Comparison of ENCODE assay signal across 7 cellular contexts in genomic region chr12:3752741-3753486, GRCh38. TPM values are rescaled to one million over a fixed set of nuclear protein-coding genes. Genes with fewer than 3 reads are reported as not detected.
A peak's percentile ranks its signal among the peaks of the same experiment; 100 is the strongest.
DNase-seq lines count a peak whose midpoint lies in the region; ATAC-seq and TF ChIP-seq lines count a peak whose summit lies in the region.

Gene CRACR2A (minus strand): TSS chr12:3753109. CDS start chr12:3696999, 56,110 bp downstream.

- TF ChIP-seq CTCF in endodermal cell (conservative IDR thresholded peaks at IDR 0.05): peak; percentile 99

- H3K4me1 ChIP-seq in endodermal cell (ENCODE audit: control insufficient read depth, insufficient read depth, low read length): no peaks in the 10 kb centered on the region

- H3K36me3 ChIP-seq in endodermal cell (ENCODE audit: control insufficient read depth, insufficient read depth, low read length): no peaks in the 10 kb centered on the region

- H3K9me3 Mint-ChIP-seq in endodermal cell: no peaks in the 10 kb centered on the region
- no peaks in the 10 kb centered on the region for H3K9me3 Mint-ChIP-seq in stimulated activated memory B cell treated with anti-CD40 and anti-IgM and Interleukin-4, amounts not matched to agents 10 μg/mL and 1 μg/mL and 100 μg/mL, for 72 hours

- 24 to 30% methylated on average over 15 to 62 of the region's 62 CpGs for WGBS in endodermal cell (ENCODE audit: insufficient coverage in 1 of 2, insufficient read length in 1 of 2), 2 experiments

- H3K9me3 ChIP-seq in endodermal cell (ENCODE audit: control insufficient read depth, low read length): no peaks in the 10 kb centered on the region

- H3K4me3 Mint-ChIP-seq in endodermal cell: peak within 1 kb of the TSS; percentile 39
- peak within 1 kb of the TSS; percentile 84 for H3K4me3 Mint-ChIP-seq in stimulated activated memory B cell treated with anti-CD40 and anti-IgM and Interleukin-4, amounts not matched to agents 10 μg/mL and 1 μg/mL and 100 μg/mL, for 72 hours

- no peak within 1 kb of the TSS for H3K27ac Mint-ChIP-seq in endodermal cell
- peak within 1 kb of the TSS; percentile 95 for H3K27ac Mint-ChIP-seq in stimulated activated memory B cell treated with anti-CD40 and anti-IgM and Interleukin-4, amounts not matched to agents 10 μg/mL and 1 μg/mL and 100 μg/mL, for 72 hours

- H3K27ac ChIP-seq in endodermal cell (ENCODE audit: low read depth, low read length): no peak within 1 kb of the TSS

- no peaks in the 10 kb centered on the region for H3K36me3 Mint-ChIP-seq in endodermal cell (ENCODE audit: low read depth)
- H3K36me3 Mint-ChIP-seq in stimulated activated memory B cell treated with anti-CD40 and anti-IgM and Interleukin-4, amounts not matched to agents 10 μg/mL and 1 μg/mL and 100 μg/mL, for 72 hours: peaks cover 14% of the 10 kb centered on the region

- H3K27me3 ChIP-seq in endodermal cell (ENCODE audit: control insufficient read depth, insufficient read depth, low read length, poor library complexity, severe bottlenecking): peaks cover 31% of the 10 kb centered on the region

- no peak within 1 kb of the TSS for H3K4me3 ChIP-seq in endodermal cell (ENCODE audit: low read length)

- peak; percentile 54 for DNase-seq in NCI-H1694 (lab: John Stamatoyannopoulos, UW)
- peak; percentile 74 to 79 for DNase-seq in activated CD4-positive, alpha-beta T cell treated with anti-CD3 and anti-CD28 coated beads, Interleukin-2, amount 50 U/mL, for 4 hours
- DNase-seq in endodermal cell: peak; percentile 97
- peak; percentile 56 for DNase-seq in myocyte (ENCODE audit: low read depth)

- TF ChIP-seq POLR2A in GM15510 (IDR thresholded peaks at IDR 0.05; ENCODE audit: borderline replicate concordance, extremely low read depth, insufficient read length): peak; percentile 69

- peaks cover 53% of the 10 kb centered on the region for H3K27me3 Mint-ChIP-seq in endodermal cell (ENCODE audit: insufficient read depth)
- H3K27me3 Mint-ChIP-seq in stimulated activated memory B cell treated with anti-CD40 and anti-IgM and Interleukin-4, amounts not matched to agents 10 μg/mL and 1 μg/mL and 100 μg/mL, for 72 hours: no peaks in the 10 kb centered on the region

- no peak within 1 kb of the TSS for H3K9ac ChIP-seq in endodermal cell (ENCODE audit: extremely low read depth, low read length, poor library complexity, severe bottlenecking)

- ATAC-seq in HG02623 (IDR thresholded peaks at IDR 0.05; ENCODE audit: unreplicated experiment): peak; percentile 81
- peak; percentile 92 for ATAC-seq in stimulated activated memory B cell treated with anti-CD40 and anti-IgM and Interleukin-4, amounts not matched to agents 10 μg/mL and 1 μg/mL and 100 μg/mL, for 72 hours

- H3K4me1 Mint-ChIP-seq in endodermal cell: peaks cover 9% of the 10 kb centered on the region
- peaks cover 37% of the 10 kb centered on the region for H3K4me1 Mint-ChIP-seq in stimulated activated memory B cell treated with anti-CD40 and anti-IgM and Interleukin-4, amounts not matched to agents 10 μg/mL and 1 μg/mL and 100 μg/mL, for 72 hours

RNA-seq across cellular contexts. Expression of gene CRACR2A, which starts in this region (rescaled TPM):
- total RNA-seq in endodermal cell (1 to 10 TPM; 1.1 to 4.7 TPM), myocyte (2.5 and 3.0 TPM in 2 replicates)
- 1.1 TPM for polyA plus RNA-seq in endodermal cell (2013, experiment 1 of 2)
- polyA plus RNA-seq in endodermal cell (2013, experiment 2 of 2): 1.3 TPM
- polyA plus RNA-seq in myocyte (2012): 0.73 TPM
